13 cellular contexts compared by ENCODE assay signal in the genomic region with DNA sequence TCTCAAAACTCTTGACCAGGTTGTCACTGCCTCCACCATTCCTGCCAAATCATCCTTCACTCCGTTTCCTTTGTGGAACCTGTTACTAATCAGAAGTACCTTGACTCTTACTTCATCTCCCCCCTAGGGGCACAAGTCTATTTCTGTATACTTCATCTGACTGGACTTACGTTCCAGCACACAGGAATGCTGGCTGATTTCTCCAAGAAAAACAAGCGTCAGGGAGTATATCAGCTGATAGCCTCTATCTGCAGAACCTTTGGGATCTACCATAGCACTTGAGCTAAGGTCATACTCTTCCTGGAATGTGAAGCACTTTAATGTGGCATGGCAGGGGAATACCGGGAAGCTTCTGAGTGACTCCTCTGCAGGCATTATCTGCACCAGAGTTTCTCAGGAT.
DNase-seq lines count a peak whose midpoint lies in the region; ATAC-seq and TF ChIP-seq lines count a peak whose summit lies in the region.
"Had no signal": no experiment of that assay in that cellular context is flagged by ENCODE, and none has a peak within 500 bp of the region (broad histone marks: within the 10 kb centered on the region; RNA-seq: fewer than 3 reads in every experiment).

No MANE protein-coding gene starts in this region.

- CTCF ChIA-PET in HEK293T (lab: Yijun Ruan, JAX): no interaction called here

- H3K4me1 Mint-ChIP-seq in endodermal cell: no peaks in the 10 kb centered on the region
- H3K4me1 Mint-ChIP-seq in neural progenitor cell: no peaks in the 10 kb centered on the region

- 76 to 77% methylated on average over 3 to 4 of the region's 4 CpGs for WGBS in endodermal cell (ENCODE audit: insufficient coverage in 1 of 2, insufficient read length in 1 of 2), 2 experiments
- WGBS in aorta, 2 donors: 8 to 11% methylated on average over 4 of the region's 4 CpGs

- H3K27ac ChIP-seq in endodermal cell (ENCODE audit: low read depth, low read length) (no peak overlapping the region), neural progenitor cell (no peak overlapping the region), aorta (ENCODE audit: low read depth in 1 of 2, low read length in 2 of 2) (no peak overlapping the region)
- H3K27ac ChIP-seq: BLaER1 treated with 17β-estradiol and CSF1 and Interleukin-3, amounts not matched to agents 10 nM and 100 nM; Peyer's patch had no signal

- H3K79me2 ChIP-seq in neural progenitor cell (ENCODE audit: low read depth): no peaks in the 10 kb centered on the region

- ATAC-seq in aorta (ENCODE audit: low FRiP score) (no peak), GM21825 (IDR thresholded peaks at IDR 0.05; ENCODE audit: unreplicated experiment) (no peak)

- H3K4me3 ChIP-seq in BE2C (ENCODE audit: low read depth, low read length) (no peak overlapping the region), endodermal cell (ENCODE audit: low read length) (no peak overlapping the region), neural progenitor cell (no peak overlapping the region), aorta (ENCODE audit: low read length in 2 of 2) (no peak overlapping the region)
- H3K4me3 ChIP-seq: BLaER1 treated with 17β-estradiol and CSF1 and Interleukin-3, amounts not matched to agents 10 nM and 100 nM; Peyer's patch had no signal

- DNase-seq in BE2C (no peak), HEK293T (ENCODE audit: extremely low spot score) (peak; percentile 12), endodermal cell (no peak), neural progenitor cell (ENCODE audit: low spot score) (no peak), NCI-H1048 (lab: John Stamatoyannopoulos, UW) (no peak), aorta (no peak)
- DNase-seq: H7, Karpas-422, NCI-H187 treated with DMSO at 0.1 percent for 48 hours, Peyer's patch, SIG-M5 had no signal

- no peak overlapping the region for H3K27ac Mint-ChIP-seq in endodermal cell
- H3K27ac Mint-ChIP-seq in neural progenitor cell: no peak overlapping the region

- H3K27me3 ChIP-seq in BE2C (no peaks in the 10 kb centered on the region), endodermal cell (ENCODE audit: control insufficient read depth, insufficient read depth, low read length, poor library complexity, severe bottlenecking) (peaks cover 33% of the 10 kb centered on the region), neural progenitor cell (no peaks in the 10 kb centered on the region), aorta (ENCODE audit: control insufficient read depth in 1 of 2, insufficient read depth in 2 of 2, low read length in 1 of 2) (no peaks in the 10 kb centered on the region)
- H3K27me3 ChIP-seq: BLaER1 treated with 17β-estradiol and CSF1 and Interleukin-3, amounts not matched to agents 10 nM and 100 nM; Peyer's patch had no signal

- POLR2A ChIA-PET in HEK293T (lab: Yijun Ruan, JAX): no interaction called here

- H3K9me3 ChIP-seq in BE2C: no peaks in the 10 kb centered on the region
- peaks cover 16% of the 10 kb centered on the region for H3K9me3 ChIP-seq in endodermal cell (ENCODE audit: control insufficient read depth, low read length)
- H3K9me3 ChIP-seq in neural progenitor cell (ENCODE audit: low read depth): no peaks in the 10 kb centered on the region
- H3K9me3 ChIP-seq in aorta (ENCODE audit: control insufficient read depth, low read length): peaks cover 2% of the 10 kb centered on the region
- H3K9me3 ChIP-seq: Peyer's patch had no signal

- H3K9ac ChIP-seq in endodermal cell (ENCODE audit: extremely low read depth, low read length, poor library complexity, severe bottlenecking) (no peak overlapping the region), neural progenitor cell (no peak overlapping the region)
- H3K9ac ChIP-seq: BLaER1 treated with 17β-estradiol and CSF1 and Interleukin-3, amounts not matched to agents 10 nM and 100 nM had no signal

- no peaks in the 10 kb centered on the region for H3F3A ChIP-seq in neural progenitor cell (ENCODE audit: low read depth)

- H2AFZ ChIP-seq in neural progenitor cell (replicated peaks): no peak overlapping the region

- H3K36me3 Mint-ChIP-seq in endodermal cell (ENCODE audit: low read depth): no peaks in the 10 kb centered on the region
- H3K36me3 Mint-ChIP-seq in neural progenitor cell: no peaks in the 10 kb centered on the region

- TF ChIP-seq CTCF in BE2C (IDR thresholded peaks at IDR 0.05; ENCODE audit: low read depth, low read length): peak; percentile 22; the same call in 1 of the 2 replicates
- TF ChIP-seq CTCF in endodermal cell (conservative IDR thresholded peaks at IDR 0.05): peak; percentile 45
- TF ChIP-seq CTCF in neural progenitor cell (IDR thresholded peaks at IDR 0.05): peak; percentile 13

- H3K36me3 ChIP-seq in BE2C: no peaks in the 10 kb centered on the region
- H3K36me3 ChIP-seq in endodermal cell (ENCODE audit: control insufficient read depth, insufficient read depth, low read length): no peaks in the 10 kb centered on the region
- no peaks in the 10 kb centered on the region for H3K36me3 ChIP-seq in neural progenitor cell
- H3K36me3 ChIP-seq in aorta (ENCODE audit: control insufficient read depth in 1 of 2, insufficient read depth in 2 of 2, low read length in 1 of 2): no peaks in the 10 kb centered on the region
- H3K36me3 ChIP-seq: BLaER1 treated with 17β-estradiol and CSF1 and Interleukin-3, amounts not matched to agents 10 nM and 100 nM; Peyer's patch had no signal

- H3K4me1 ChIP-seq in BE2C: no peaks in the 10 kb centered on the region
- H3K4me1 ChIP-seq in endodermal cell (ENCODE audit: control insufficient read depth, insufficient read depth, low read length): no peaks in the 10 kb centered on the region
- no peaks in the 10 kb centered on the region for H3K4me1 ChIP-seq in neural progenitor cell
- H3K4me1 ChIP-seq in aorta (ENCODE audit: control insufficient read depth in 1 of 2, insufficient read depth in 2 of 2, low read length in 2 of 2): peaks cover 0 to 8% of the 10 kb centered on the region in 2 donors
- H3K4me1 ChIP-seq: BLaER1 treated with 17β-estradiol and CSF1 and Interleukin-3, amounts not matched to agents 10 nM and 100 nM had no signal

- no peak overlapping the region for H3K4me2 ChIP-seq in neural progenitor cell
- H3K4me2 ChIP-seq: BLaER1 treated with 17β-estradiol and CSF1 and Interleukin-3, amounts not matched to agents 10 nM and 100 nM had no signal

- no peaks in the 10 kb centered on the region for H4K20me1 ChIP-seq in neural progenitor cell (ENCODE audit: low read depth)
- H4K20me1 ChIP-seq: BLaER1 treated with 17β-estradiol and CSF1 and Interleukin-3, amounts not matched to agents 10 nM and 100 nM had no signal

- H3K9me3 Mint-ChIP-seq in endodermal cell: peaks cover 17% of the 10 kb centered on the region
- H3K9me3 Mint-ChIP-seq in neural progenitor cell: no peaks in the 10 kb centered on the region

- H3K27me3 Mint-ChIP-seq in endodermal cell (ENCODE audit: insufficient read depth): peaks cover 8% of the 10 kb centered on the region
- peaks cover 4% of the 10 kb centered on the region for H3K27me3 Mint-ChIP-seq in neural progenitor cell (ENCODE audit: insufficient read depth, low read depth)

- intact Hi-C loops in aorta (cut with DNase I): no loop called here

- H3K4me3 Mint-ChIP-seq in endodermal cell: no peak overlapping the region
- H3K4me3 Mint-ChIP-seq in neural progenitor cell: no peak overlapping the region

TF ChIP-seq in HEK293T, 16 proteins besides CTCF, POLR2A, EP300 and RAD21:
- no peak for TF ChIP-seq CTBP1 (IDR thresholded peaks at IDR 0.05; ENCODE audit: borderline replicate concordance)
- no peak for TF ChIP-seq NFRKB (IDR thresholded peaks at IDR 0.05)
- TF ChIP-seq TARDBP (IDR thresholded peaks at IDR 0.05): no peak
- TF ChIP-seq FOXM1 (IDR thresholded peaks at IDR 0.05; ENCODE audit: borderline replicate concordance): no peak
- TF ChIP-seq ZNF384 (IDR thresholded peaks at IDR 0.05): no peak
- TF ChIP-seq PKNOX1 (IDR thresholded peaks at IDR 0.05): no peak
- no peak for TF ChIP-seq HDGF (IDR thresholded peaks at IDR 0.05; ENCODE audit: borderline replicate concordance)
- TF ChIP-seq SP1 (IDR thresholded peaks at IDR 0.05): no peak
- TF ChIP-seq FOXA1 (IDR thresholded peaks at IDR 0.05): no peak
- no peak for TF ChIP-seq ARNT (IDR thresholded peaks at IDR 0.05)
- TF ChIP-seq BHLHE40 (IDR thresholded peaks at IDR 0.05; ENCODE audit: borderline replicate concordance): no peak
- no peak for TF ChIP-seq SUZ12 (IDR thresholded peaks at IDR 0.05)
- TF ChIP-seq FOXK2 (IDR thresholded peaks at IDR 0.05): no peak
- TF ChIP-seq L3MBTL2 (conservative IDR thresholded peaks at IDR 0.05): no peak
- TF ChIP-seq ELF4 (IDR thresholded peaks at IDR 0.05): no peak
- no peak for TF ChIP-seq LEF1 (IDR thresholded peaks at IDR 0.05; ENCODE audit: borderline replicate concordance)
TF ChIP-seq in HEK293T: peak in this region for 0.
